In the genomic region with DNA sequence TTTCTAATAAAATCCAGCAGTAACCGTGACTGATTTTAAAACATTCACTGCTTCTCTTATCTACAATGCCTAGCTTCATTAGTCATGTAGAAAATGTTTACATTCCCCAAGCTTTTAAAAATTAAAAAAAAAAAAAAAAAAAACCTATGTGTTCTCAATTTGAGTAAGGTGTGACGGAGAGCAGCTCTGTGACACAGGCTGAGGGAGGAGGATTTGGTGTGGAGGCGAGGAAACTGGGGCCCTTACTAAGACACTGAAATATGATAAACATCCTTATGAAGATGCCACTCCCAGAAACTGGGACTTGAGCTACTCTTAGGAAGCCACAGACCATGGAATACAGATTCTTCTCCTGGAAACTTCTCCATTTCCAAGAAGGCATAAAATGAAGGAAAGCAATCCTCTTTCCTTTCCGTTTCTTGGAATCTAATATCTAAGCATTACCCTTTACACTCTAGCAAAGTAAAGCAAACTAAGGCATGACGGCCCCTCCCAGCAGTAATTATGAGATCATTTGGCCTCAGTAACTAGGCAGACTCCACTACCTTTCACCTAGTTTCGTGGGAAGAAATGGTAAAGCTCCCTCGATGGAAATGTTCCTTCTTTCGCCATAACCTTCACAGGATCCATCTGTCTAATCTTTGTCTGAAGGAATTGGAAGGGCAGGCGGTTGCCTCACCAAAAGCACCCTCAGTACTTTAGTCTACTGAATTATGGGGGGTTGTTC, we compare ENCODE assay signal across 9 cellular contexts. TPM values are rescaled to one million over a fixed set of nuclear protein-coding genes. Genes with fewer than 3 reads are reported as not detected.
DNase-seq lines count a peak whose midpoint lies in the region; ATAC-seq and TF ChIP-seq lines count a peak whose summit lies in the region.
"Had no signal": no experiment of that assay in that cellular context is flagged by ENCODE, and none has a peak within 500 bp of the region (broad histone marks: within the 10 kb centered on the region; RNA-seq: fewer than 3 reads in every experiment).

No MANE protein-coding gene starts in this region.

- H3K27me3 ChIP-seq in CD4-positive, alpha-beta memory T cell (ENCODE audit: insufficient read depth, low read length): no peaks in the 10 kb centered on the region
- no peaks in the 10 kb centered on the region for H3K27me3 ChIP-seq in upper lobe of left lung

- CTCF ChIA-PET in CD4-positive, alpha-beta memory T cell (lab: Charles Lee; ENCODE audit: partially characterized antibody): interaction anchor here (0.9 to 1.2 kb wide), 3 partner anchors 53 to 600 kb away, joined by 3 read pairs; a partner anchor contains a TSS

- intact Hi-C loops in CD4-positive, alpha-beta memory T cell (cut with micrococcal nuclease): loop anchor here (5.0 kb wide), 1 partner anchor 61 kb away; no protein-coding TSS in a partner anchor

- ATAC-seq in upper lobe of left lung (ENCODE audit: low FRiP score in 2 of 2) (peak; percentile 56 to 57), GM21717 (IDR thresholded peaks at IDR 0.05; ENCODE audit: unreplicated experiment) (no peak), HG03025 (IDR thresholded peaks at IDR 0.05; ENCODE audit: low FRiP score, unreplicated experiment) (no peak)

- no peaks in the 10 kb centered on the region for H3K9me3 Mint-ChIP-seq in CD4-positive, alpha-beta memory T cell
- H3K9me3 Mint-ChIP-seq: activated naive CD8-positive, alpha-beta T cell treated with anti-CD3 and anti-CD28 coated beads, Interleukin-2, amount 10 ng/mL, durations not matched to agents 7 days and 5 days had no signal

- peaks cover 48 to 72% (median 58%) of the 10 kb centered on the region in 4 donors for H3K4me1 Mint-ChIP-seq in CD4-positive, alpha-beta memory T cell

- no peaks in the 10 kb centered on the region for H3K36me3 ChIP-seq in CD4-positive, alpha-beta memory T cell (ENCODE audit: insufficient read depth, low read length)
- H3K36me3 ChIP-seq in upper lobe of left lung: peaks cover 0 to 3% (median 0%) of the 10 kb centered on the region in 4 donors

- 74 to 76% methylated on average over 9 of the region's 9 CpGs for WGBS in upper lobe of left lung, 2 donors

- no peaks in the 10 kb centered on the region for H3K36me3 Mint-ChIP-seq in CD4-positive, alpha-beta memory T cell

- H3K9me3 ChIP-seq in CD4-positive, alpha-beta memory T cell (ENCODE audit: control insufficient read depth in 1 of 2, low read length in 2 of 2): no peaks in the 10 kb centered on the region
- H3K9me3 ChIP-seq in upper lobe of left lung: no peaks in the 10 kb centered on the region

- no peak overlapping the region for H3K4me3 ChIP-seq in CD4-positive, alpha-beta memory T cell (ENCODE audit: low read length in 2 of 2)
- H3K4me3 ChIP-seq in upper lobe of left lung: no peak overlapping the region

- peaks cover 55% of the 10 kb centered on the region for H3K4me1 ChIP-seq in CD4-positive, alpha-beta memory T cell (ENCODE audit: insufficient read depth, low read length)
- peaks cover 0 to 15% (median 7%) of the 10 kb centered on the region in 4 donors for H3K4me1 ChIP-seq in upper lobe of left lung

- peak in 3 of 5 donors; percentile 21 to 27 (median 24) for DNase-seq in CD4-positive, alpha-beta memory T cell
- DNase-seq in HCEC 1CT: peak; percentile 92
- peak in 3 of 4 experiments; percentile 2 to 23 (median 10) for DNase-seq in activated CD4-positive, CD25-positive, alpha-beta regulatory T cell (lab: John Stamatoyannopoulos, UW)
- peak; percentile 63 for DNase-seq in hepatic stellate cell (ENCODE audit: low spot score)
- no peak for DNase-seq in upper lobe of left lung
- DNase-seq in NCI-H1105 (lab: John Stamatoyannopoulos, UW): no peak
- DNase-seq: activated naive CD8-positive, alpha-beta T cell treated with anti-CD3 and anti-CD28 coated beads, Interleukin-2, amount 10 ng/mL, durations not matched to agents 7 days and 5 days had no signal

- no peak overlapping the region for H3K27ac ChIP-seq in CD4-positive, alpha-beta memory T cell (ENCODE audit: low read depth, low read length)
- peak overlapping the region in 2 of 4 donors; percentile 3 to 30 for H3K27ac ChIP-seq in upper lobe of left lung

- POLR2A ChIA-PET in CD4-positive, alpha-beta memory T cell (lab: Charles Lee; ENCODE audit: partially characterized antibody): interaction anchor here (0.6 to 1.7 kb wide), 3 partner anchors 23 to 1117 kb away, joined by 3 to 6 read pairs (median 4); a partner anchor contains a TSS

- TF ChIP-seq CTCF in upper lobe of left lung (IDR thresholded peaks at IDR 0.05): no peak

- no peak for TF ChIP-seq EP300 in upper lobe of left lung (IDR thresholded peaks at IDR 0.05)

- peak overlapping the region in 1 of 8 donors; percentile 37 for H3K4me3 Mint-ChIP-seq in CD4-positive, alpha-beta memory T cell
- H3K4me3 Mint-ChIP-seq: activated naive CD8-positive, alpha-beta T cell treated with anti-CD3 and anti-CD28 coated beads, Interleukin-2, amount 10 ng/mL, durations not matched to agents 7 days and 5 days had no signal

- no peaks in the 10 kb centered on the region for H3K27me3 Mint-ChIP-seq in CD4-positive, alpha-beta memory T cell
- H3K27me3 Mint-ChIP-seq: activated naive CD8-positive, alpha-beta T cell treated with anti-CD3 and anti-CD28 coated beads, Interleukin-2, amount 10 ng/mL, durations not matched to agents 7 days and 5 days had no signal

- TF ChIP-seq POLR2A in upper lobe of left lung (IDR thresholded peaks at IDR 0.05): no peak

- peak overlapping the region; percentile 6 to 86 (median 68) for H3K27ac Mint-ChIP-seq in CD4-positive, alpha-beta memory T cell

RNA-seq across cellular contexts. Expression of a gene that starts 23.5 kb away (rescaled TPM):
- total RNA-seq in CD4-positive, alpha-beta memory T cell: 1 to 10 TPM; 4.8 to 6.1 TPM
- polyA plus RNA-seq in CD4-positive, alpha-beta memory T cell: 1 to 10 TPM; 4.0 to 5.5 TPM
- 10 to 100 TPM; 11.3 to 70.4 (median 17.7) TPM for total RNA-seq in upper lobe of left lung

Comparison
In these comparisons a context has a peak if more than half of its experiments do, and no peak if none do; other contexts are left out.
1. DNase-seq: peak in CD4-positive, alpha-beta memory T cell (3 of 5), HCEC 1CT (single experiment), activated CD4-positive, CD25-positive, alpha-beta regulatory T cell (3 of 4) and hepatic stellate cell (single experiment); none in upper lobe of left lung (0 of 2) and NCI-H1105 (single experiment).
2. ATAC-seq: peak in upper lobe of left lung (2 of 2); none in GM21717 (single experiment) and HG03025 (single experiment).